In genomic region chr7:15921576-15921975, GRCh38 we compare ENCODE assay signal across 20 cellular contexts.
A peak's percentile ranks its signal among the peaks of the same experiment; 100 is the strongest.
DNase-seq lines count a peak whose midpoint lies in the region; ATAC-seq and TF ChIP-seq lines count a peak whose summit lies in the region.
"Had no signal": no experiment of that assay in that cellular context is flagged by ENCODE, and none has a peak within 500 bp of the region (broad histone marks: within the 10 kb centered on the region; RNA-seq: fewer than 3 reads in every experiment).

No MANE protein-coding gene starts in this region.

- H3K27me3 ChIP-seq in left ventricle myocardium inferior (ENCODE audit: low read depth) = no peaks in the 10 kb centered on the region
- H3K27me3 ChIP-seq: BLaER1 treated with 17β-estradiol and CSF1 and Interleukin-3, amounts not matched to agents 10 nM and 100 nM; left lung; ovary; spleen had no signal

- POLR2A ChIA-PET in HEK293T (lab: Yijun Ruan, JAX) = no interaction called here

- peak overlapping the region; percentile 85 for H3K27ac Mint-ChIP-seq in osteocyte (ENCODE audit: unreplicated experiment)
- H3K27ac Mint-ChIP-seq: activated naive CD4-positive, alpha-beta T cell treated with anti-CD3 and anti-CD28 coated beads for 36 hours; stimulated activated memory B cell treated with anti-CD40 and anti-IgM and Interleukin-4, amounts not matched to agents 10 μg/mL and 1 μg/mL and 100 μg/mL, for 72 hours had no signal

- H3K9me3 Mint-ChIP-seq in osteocyte (ENCODE audit: unreplicated experiment) = peaks cover 11% of the 10 kb centered on the region
- H3K9me3 Mint-ChIP-seq: activated naive CD4-positive, alpha-beta T cell treated with anti-CD3 and anti-CD28 coated beads for 36 hours had no signal

- H3K4me3 ChIP-seq in LNCaP clone FGC (ENCODE audit: low read depth, low read length) (no peak overlapping the region), left ventricle myocardium inferior (no peak overlapping the region)
- H3K4me3 ChIP-seq: BLaER1 treated with 17β-estradiol and CSF1 and Interleukin-3, amounts not matched to agents 10 nM and 100 nM; left lung; ovary; spleen had no signal

- no peaks in the 10 kb centered on the region for H3K4me1 ChIP-seq in left ventricle myocardium inferior
- H3K4me1 ChIP-seq: left lung, spleen had no signal

- peaks cover 39% of the 10 kb centered on the region for H3K4me1 Mint-ChIP-seq in osteocyte (ENCODE audit: unreplicated experiment)
- H3K4me1 Mint-ChIP-seq: stimulated activated memory B cell treated with anti-CD40 and anti-IgM and Interleukin-4, amounts not matched to agents 10 μg/mL and 1 μg/mL and 100 μg/mL, for 72 hours had no signal

- no peaks in the 10 kb centered on the region for H3K36me3 ChIP-seq in left ventricle myocardium inferior
- H3K36me3 ChIP-seq: BLaER1 treated with 17β-estradiol and CSF1 and Interleukin-3, amounts not matched to agents 10 nM and 100 nM; left lung; ovary; spleen had no signal

- ATAC-seq in GM21360 (IDR thresholded peaks at IDR 0.05; ENCODE audit: unreplicated experiment) = no peak
- ATAC-seq: left lung; stimulated activated memory B cell treated with anti-CD40 and anti-IgM and Interleukin-4, amounts not matched to agents 10 μg/mL and 1 μg/mL and 100 μg/mL, for 72 hours had no signal

- peak; percentile 79 for DNase-seq in EL
- DNase-seq in LNCaP clone FGC (ENCODE audit: low read depth) = no peak
- DNase-seq in dermis blood vessel endothelial cell = peak; percentile 53
- no peak for DNase-seq in osteocyte (ENCODE audit: extremely low spot score, unreplicated experiment)
- DNase-seq in left ventricle myocardium inferior = no peak
- DNase-seq in HEK293T (ENCODE audit: extremely low spot score) = no peak
- DNase-seq in NCI-H345 (lab: John Stamatoyannopoulos, UW) = no peak
- DNase-seq: activated CD4-positive, alpha-beta T cell treated with anti-CD3 and anti-CD28 coated beads for 4 hours; activated CD8-positive, alpha-beta memory T cell treated with anti-CD3 and anti-CD28 coated beads, Interleukin-2, amount 50 U/mL, for 4 hours; activated naive CD4-positive, alpha-beta T cell treated with anti-CD3 and anti-CD28 coated beads for 36 hours; DMS79 treated with DMSO at 0.1 percent for 48 hours; left lung; NCI-H2081; NCI-H526 treated with DMSO at 0.1 percent for 48 hours; ovary; spleen; trophoblast cell had no signal

- H3K9me3 ChIP-seq in left ventricle myocardium inferior (replicated peaks) = peaks cover 24% of the 10 kb centered on the region
- H3K9me3 ChIP-seq: ovary had no signal

- peaks cover 3% of the 10 kb centered on the region for H3K36me3 Mint-ChIP-seq in osteocyte (ENCODE audit: unreplicated experiment)
- H3K36me3 Mint-ChIP-seq: stimulated activated memory B cell treated with anti-CD40 and anti-IgM and Interleukin-4, amounts not matched to agents 10 μg/mL and 1 μg/mL and 100 μg/mL, for 72 hours had no signal

- intact Hi-C loops in left ventricle myocardium inferior (cut with micrococcal nuclease) = no loop called here

- H3K27me3 Mint-ChIP-seq in osteocyte (ENCODE audit: unreplicated experiment) = no peaks in the 10 kb centered on the region
- H3K27me3 Mint-ChIP-seq: stimulated activated memory B cell treated with anti-CD40 and anti-IgM and Interleukin-4, amounts not matched to agents 10 μg/mL and 1 μg/mL and 100 μg/mL, for 72 hours had no signal

- H3K27ac ChIP-seq in left ventricle myocardium inferior (replicated peaks) = no peak overlapping the region
- H3K27ac ChIP-seq: BLaER1 treated with 17β-estradiol and CSF1 and Interleukin-3, amounts not matched to agents 10 nM and 100 nM; left lung; ovary; spleen had no signal

- H3K4me3 Mint-ChIP-seq in osteocyte (ENCODE audit: unreplicated experiment) = no peak overlapping the region
- H3K4me3 Mint-ChIP-seq: activated naive CD4-positive, alpha-beta T cell treated with anti-CD3 and anti-CD28 coated beads for 36 hours; stimulated activated memory B cell treated with anti-CD40 and anti-IgM and Interleukin-4, amounts not matched to agents 10 μg/mL and 1 μg/mL and 100 μg/mL, for 72 hours had no signal

- peak; percentile 31 for TF ChIP-seq CTCF in LNCaP clone FGC (IDR thresholded peaks at IDR 0.05; ENCODE audit: control insufficient read depth, extremely low read depth, insufficient read depth)
- TF ChIP-seq CTCF in osteocyte (IDR thresholded peaks at IDR 0.05) = peak; percentile 54
- no peak for TF ChIP-seq CTCF in left ventricle myocardium inferior (IDR thresholded peaks at IDR 0.05; ENCODE audit: borderline replicate concordance)

- CTCF ChIA-PET in HEK293T (lab: Yijun Ruan, JAX) = no interaction called here

TF ChIP-seq in HEK293T, 16 proteins besides CTCF, POLR2A, EP300 and RAD21:
- TF ChIP-seq HDGF (IDR thresholded peaks at IDR 0.05; ENCODE audit: borderline replicate concordance) (no peak), FOXK2 (IDR thresholded peaks at IDR 0.05) (no peak), ZNF384 (IDR thresholded peaks at IDR 0.05) (no peak), SP1 (IDR thresholded peaks at IDR 0.05) (no peak), TARDBP (IDR thresholded peaks at IDR 0.05) (no peak), LEF1 (IDR thresholded peaks at IDR 0.05; ENCODE audit: borderline replicate concordance) (no peak), L3MBTL2 (conservative IDR thresholded peaks at IDR 0.05) (no peak), FOXA1 (IDR thresholded peaks at IDR 0.05) (no peak), ARNT (IDR thresholded peaks at IDR 0.05) (no peak), ELF4 (IDR thresholded peaks at IDR 0.05) (no peak), NFRKB (IDR thresholded peaks at IDR 0.05) (no peak), FOXM1 (IDR thresholded peaks at IDR 0.05; ENCODE audit: borderline replicate concordance) (no peak), PKNOX1 (IDR thresholded peaks at IDR 0.05) (no peak), SUZ12 (IDR thresholded peaks at IDR 0.05) (no peak), CTBP1 (IDR thresholded peaks at IDR 0.05; ENCODE audit: borderline replicate concordance) (no peak), BHLHE40 (IDR thresholded peaks at IDR 0.05; ENCODE audit: borderline replicate concordance) (no peak)

Comparison
In these comparisons a context has a peak if more than half of its experiments do, and no peak if none do; other contexts are left out.
1. DNase-seq: peak in EL (single experiment) and dermis blood vessel endothelial cell (single experiment); none in LNCaP clone FGC (single experiment), osteocyte (single experiment), left ventricle myocardium inferior (single experiment), HEK293T (single experiment) and NCI-H345 (single experiment).